ENCODE assay signal across 9 cellular contexts in genomic region chr17:3127451-3127850, GRCh38. TPM values are rescaled to one million over a fixed set of nuclear protein-coding genes. Genes with fewer than 3 reads are reported as not detected.
"Had no signal": no experiment of that assay in that cellular context is flagged by ENCODE, and none has a peak within 500 bp of the region (broad histone marks: within the 10 kb centered on the region; RNA-seq: fewer than 3 reads in every experiment).

Gene OR1G1, minus strand, starts transcription at chr17:3127551. Its CDS starts 0 bp downstream, at chr17:3127551.

- H2AFZ ChIP-seq: GM23248 had no signal

- H3K4me1 Mint-ChIP-seq: H9 had no signal

- H3K4me3 ChIP-seq: GM23248, HAP-1 had no signal

- H3K36me3 ChIP-seq: HAP-1 had no signal

- H3K9me3 Mint-ChIP-seq: HFFc6 had no signal

- DNase-seq: GM23248, GOT3, H7, H9, HCEC 1CT, HFFc6 had no signal

- H3K9me3 ChIP-seq: HAP-1 had no signal

- ATAC-seq: HCT116 had no signal

- H3K4me3 Mint-ChIP-seq: H9, HFFc6 had no signal

- H3K27ac ChIP-seq: GM23248 had no signal

- H3K4me1 ChIP-seq: HAP-1 had no signal

- H3K27ac Mint-ChIP-seq: H9, HFFc6 had no signal

RNA-seq across cellular contexts. Expression of gene OR1G1, which starts in this region (rescaled TPM):
- total RNA-seq: GM23248, H4, H7, H9, HFFc6 had no signal
- polyA plus RNA-seq: GM23248 had no signal
